Comparison of ENCODE assay signal across 1 cellular context in genomic region chr12:49018282-49019119, GRCh38.
A peak's percentile ranks its signal among the peaks of the same experiment; 100 is the strongest.
TF ChIP-seq lines count a peak whose summit lies in the region.

Gene PRKAG1 (minus strand): TSS chr12:49018776. CDS start chr12:49018740, 36 bp downstream.

TF ChIP-seq in GM23338, 12 proteins besides CTCF, POLR2A, EP300 and RAD21 (continued from another document):
- TF ChIP-seq REST (IDR thresholded peaks at IDR 0.05; ENCODE audit: unreplicated experiment) (no peak), JUNB (IDR thresholded peaks at IDR 0.05; ENCODE audit: unreplicated experiment) (no peak), ETS1 (IDR thresholded peaks at IDR 0.05) (peak; percentile 71; the same call in 1 of the 2 replicates), STAT1 (IDR thresholded peaks at IDR 0.05; ENCODE audit: unreplicated experiment) (no peak), NANOG (IDR thresholded peaks at IDR 0.05; ENCODE audit: borderline replicate concordance) (no peak), EZH2phosphoT487 (IDR thresholded peaks at IDR 0.05; ENCODE audit: unreplicated experiment) (no peak), EZH2 (IDR thresholded peaks at IDR 0.05; ENCODE audit: low read depth, unreplicated experiment) (no peak), POLR2AphosphoS5 (IDR thresholded peaks at IDR 0.05; ENCODE audit: low read depth) (peak; percentile 85), ZNF462 (CRISPR knock-in tag; IDR thresholded peaks at IDR 0.05) (no peak)
